In the genomic region with DNA sequence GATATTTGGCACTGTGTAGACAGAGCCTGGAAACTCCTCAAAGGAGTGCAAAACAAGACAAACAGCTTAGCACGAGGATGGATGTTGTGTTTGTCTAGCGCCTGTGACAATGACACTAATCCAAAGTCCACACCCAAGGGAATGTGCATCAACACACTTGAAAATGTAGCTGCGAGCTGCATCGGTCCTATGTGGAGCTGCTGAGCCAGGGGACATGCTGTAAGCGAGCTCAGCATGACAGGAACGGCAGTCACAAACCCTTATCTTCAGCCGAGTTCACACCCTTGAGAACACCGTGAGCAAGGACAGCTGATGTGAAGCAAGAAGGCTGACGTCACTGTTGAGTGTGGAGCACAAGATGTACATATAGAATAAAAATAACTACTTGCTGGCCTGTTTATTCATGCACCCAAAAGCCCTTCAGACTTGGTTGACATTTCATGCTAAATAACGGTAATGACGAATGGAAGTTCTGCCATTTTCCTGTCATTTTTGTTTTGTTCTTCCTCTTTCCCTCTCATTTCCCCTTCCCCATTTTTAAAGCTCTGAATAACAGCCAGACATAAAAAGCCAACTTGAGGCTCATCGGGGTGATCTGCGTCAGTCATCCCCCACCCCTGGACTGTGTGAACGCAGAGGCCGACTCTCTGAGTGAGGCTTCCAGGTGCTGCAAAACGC, we compare ENCODE assay signal across 1 cellular context.
TF ChIP-seq lines count a peak whose summit lies in the region.

No MANE protein-coding gene starts in this region.

TF ChIP-seq in K562, 482 proteins besides CTCF, POLR2A, EP300 and RAD21 (continued from another document and continues in another):
- TF ChIP-seq ZMIZ1 (IDR thresholded peaks at IDR 0.05; ENCODE audit: low read depth in 2 of 2, low read length in 2 of 2), result no peak
- TF ChIP-seq NFYB (IDR thresholded peaks at IDR 0.05; ENCODE audit: extremely low read depth, insufficient read length), result no peak
- TF ChIP-seq MAZ (CRISPR knock-in tag; conservative IDR thresholded peaks at IDR 0.05 in 1 of 2, IDR thresholded peaks at IDR 0.05 in 1 of 2), result peak in 1 of 2 experiments; percentile 51; a peak in 1 of 4 replicates
- no peak for TF ChIP-seq SP1 (CRISPR knock-in tag; IDR thresholded peaks at IDR 0.05)
- TF ChIP-seq NR1H2 (CRISPR knock-in tag; IDR thresholded peaks at IDR 0.05), result no peak
- TF ChIP-seq MYNN (IDR thresholded peaks at IDR 0.05), result no peak
- no peak for TF ChIP-seq MYNN (CRISPR knock-in tag; IDR thresholded peaks at IDR 0.05)
- no peak for TF ChIP-seq TARDBP (IDR thresholded peaks at IDR 0.05)
- no peak for TF ChIP-seq U2AF1 (optimal IDR thresholded peaks at IDR 0.05; ENCODE audit: low read depth, low read length)
- TF ChIP-seq GTF2F1 (IDR thresholded peaks at IDR 0.05; ENCODE audit: low read depth, low read length), result no peak
- TF ChIP-seq JUND (IDR thresholded peaks at IDR 0.05; ENCODE audit: borderline replicate concordance, low read depth, low read length), result peak; percentile 84; the same call in 1 of the 2 replicates
- TF ChIP-seq JUND (tag; IDR thresholded peaks at IDR 0.05; ENCODE audit: borderline replicate concordance, low read depth, low read length), result peak; percentile 87
- TF ChIP-seq ZNF311 (CRISPR knock-in tag; IDR thresholded peaks at IDR 0.05), result no peak
- no peak for TF ChIP-seq TAF15 (IDR thresholded peaks at IDR 0.05; ENCODE audit: low read depth, low read length)
- TF ChIP-seq, protein P1, sequence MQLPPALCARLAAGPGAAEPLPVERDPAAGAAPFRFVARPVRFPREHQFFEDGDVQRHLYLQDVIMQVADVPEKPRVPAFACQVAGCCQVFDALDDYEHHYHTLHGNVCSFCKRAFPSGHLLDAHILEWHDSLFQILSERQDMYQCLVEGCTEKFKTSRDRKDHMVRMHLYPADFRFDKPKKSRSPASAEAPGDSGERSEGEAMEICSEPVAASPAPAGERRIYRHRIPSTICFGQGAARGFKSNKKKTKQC (CRISPR knock-in tag; IDR thresholded peaks at IDR 0.05), result no peak; the same call in 1 of the 2 replicates
- TF ChIP-seq, protein P2, sequence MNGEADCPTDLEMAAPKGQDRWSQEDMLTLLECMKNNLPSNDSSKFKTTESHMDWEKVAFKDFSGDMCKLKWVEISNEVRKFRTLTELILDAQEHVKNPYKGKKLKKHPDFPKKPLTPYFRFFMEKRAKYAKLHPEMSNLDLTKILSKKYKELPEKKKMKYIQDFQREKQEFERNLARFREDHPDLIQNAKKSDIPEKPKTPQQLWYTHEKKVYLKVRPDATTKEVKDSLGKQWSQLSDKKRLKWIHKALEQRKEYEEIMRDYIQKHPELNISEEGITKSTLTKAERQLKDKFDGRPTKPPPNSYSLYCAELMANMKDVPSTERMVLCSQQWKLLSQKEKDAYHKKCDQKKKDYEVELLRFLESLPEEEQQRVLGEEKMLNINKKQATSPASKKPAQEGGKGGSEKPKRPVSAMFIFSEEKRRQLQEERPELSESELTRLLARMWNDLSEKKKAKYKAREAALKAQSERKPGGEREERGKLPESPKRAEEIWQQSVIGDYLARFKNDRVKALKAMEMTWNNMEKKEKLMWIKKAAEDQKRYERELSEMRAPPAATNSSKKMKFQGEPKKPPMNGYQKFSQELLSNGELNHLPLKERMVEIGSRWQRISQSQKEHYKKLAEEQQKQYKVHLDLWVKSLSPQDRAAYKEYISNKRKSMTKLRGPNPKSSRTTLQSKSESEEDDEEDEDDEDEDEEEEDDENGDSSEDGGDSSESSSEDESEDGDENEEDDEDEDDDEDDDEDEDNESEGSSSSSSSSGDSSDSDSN (IDR thresholded peaks at IDR 0.05; ENCODE audit: borderline replicate concordance in 1 of 2, low read depth in 2 of 2, low read length in 2 of 2), result no peak
- TF ChIP-seq MYC (IDR thresholded peaks at IDR 0.05; ENCODE audit: low read depth, low read length), result no peak
- no peak for TF ChIP-seq MYC (CRISPR knock-in tag; IDR thresholded peaks at IDR 0.05; ENCODE audit: borderline replicate concordance, low read depth)
- TF ChIP-seq RBBP5 (IDR thresholded peaks at IDR 0.05; ENCODE audit: borderline replicate concordance, insufficient read depth, low read length, poor library complexity, severe bottlenecking), result no peak
- no peak for TF ChIP-seq ZNF407 (IDR thresholded peaks at IDR 0.05; ENCODE audit: low read depth)
- TF ChIP-seq NR2C1 (IDR thresholded peaks at IDR 0.05), result no peak
- TF ChIP-seq NR2C1 (tag; IDR thresholded peaks at IDR 0.05), result peak; percentile 30; the same call in 1 of the 2 replicates
- TF ChIP-seq POLR3A (IDR thresholded peaks at IDR 0.05; ENCODE audit: borderline replicate concordance, extremely low read depth, insufficient read depth, insufficient read length), result no peak
- TF ChIP-seq PYGO2 (tag; IDR thresholded peaks at IDR 0.05), result no peak
- no peak for TF ChIP-seq ZBTB17 (CRISPR knock-in tag; IDR thresholded peaks at IDR 0.05)
- no peak for TF ChIP-seq HIVEP1 (CRISPR knock-in tag; IDR thresholded peaks at IDR 0.05)
- TF ChIP-seq ZNF699 (CRISPR knock-in tag; IDR thresholded peaks at IDR 0.05; ENCODE audit: insufficient replicate concordance), result no peak
- no peak for TF ChIP-seq BCLAF1 (IDR thresholded peaks at IDR 0.05; ENCODE audit: borderline replicate concordance in 1 of 2, control insufficient read depth in 1 of 2, low read depth in 2 of 2, low read length in 1 of 2)
- TF ChIP-seq NCOA4 (IDR thresholded peaks at IDR 0.05; ENCODE audit: partially characterized antibody), result no peak
- TF ChIP-seq HOMEZ (CRISPR knock-in tag; IDR thresholded peaks at IDR 0.05), result no peak
- TF ChIP-seq HDAC3 (IDR thresholded peaks at IDR 0.05; ENCODE audit: borderline replicate concordance, partially characterized antibody), result no peak
- TF ChIP-seq SFPQ (IDR thresholded peaks at IDR 0.05; ENCODE audit: low read depth, low read length), result no peak
